Comparison of ENCODE assay signal across 1 cellular context in the genomic region with DNA sequence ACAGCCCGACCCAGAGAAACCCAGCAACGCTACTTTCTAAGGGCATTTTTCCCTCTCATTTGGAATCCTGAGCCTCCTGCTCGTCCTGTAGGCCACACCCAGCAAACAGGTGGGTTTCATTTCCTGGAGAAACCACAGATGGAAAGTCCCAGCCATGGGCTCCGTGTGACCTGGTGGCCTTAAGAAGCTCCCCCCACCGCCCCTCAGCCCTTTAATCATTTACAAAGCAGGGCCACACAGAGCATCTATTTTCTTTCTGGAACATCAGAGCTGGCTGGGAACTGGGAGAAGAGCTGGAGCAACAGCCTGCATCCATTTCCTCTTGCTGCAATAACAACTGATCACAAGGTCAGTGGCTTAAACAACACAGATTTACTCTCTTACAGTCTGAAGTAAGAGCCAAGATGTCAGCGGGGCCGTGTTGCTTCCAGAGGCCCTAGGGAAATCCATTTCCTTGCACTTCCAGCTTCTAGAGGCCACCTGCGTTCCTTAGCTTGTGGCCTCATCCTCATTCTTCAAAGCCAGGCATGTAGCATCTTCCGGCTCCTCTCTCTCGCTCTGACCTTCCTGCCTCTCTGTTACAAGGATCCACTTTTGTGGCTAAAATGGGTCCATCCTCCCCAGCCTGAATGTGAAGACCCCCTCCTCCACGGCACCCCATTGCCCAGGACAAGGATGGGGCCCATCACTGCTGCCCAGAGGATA.
TF ChIP-seq lines count a peak whose summit lies in the region.

No MANE protein-coding gene starts in this region.

TF ChIP-seq in GM12878, 131 proteins besides CTCF, POLR2A, EP300 and RAD21:
- TF ChIP-seq SIN3A (IDR thresholded peaks at IDR 0.05; ENCODE audit: low read depth, low read length) = no peak
- TF ChIP-seq, protein P1, sequence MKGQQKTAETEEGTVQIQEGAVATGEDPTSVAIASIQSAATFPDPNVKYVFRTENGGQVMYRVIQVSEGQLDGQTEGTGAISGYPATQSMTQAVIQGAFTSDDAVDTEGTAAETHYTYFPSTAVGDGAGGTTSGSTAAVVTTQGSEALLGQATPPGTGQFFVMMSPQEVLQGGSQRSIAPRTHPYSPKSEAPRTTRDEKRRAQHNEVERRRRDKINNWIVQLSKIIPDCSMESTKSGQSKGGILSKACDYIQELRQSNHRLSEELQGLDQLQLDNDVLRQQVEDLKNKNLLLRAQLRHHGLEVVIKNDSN (IDR thresholded peaks at IDR 0.05; ENCODE audit: borderline replicate concordance, extremely low read length, insufficient read depth, low read depth, low read length) = no peak
- peak; percentile 89 for TF ChIP-seq EED (IDR thresholded peaks at IDR 0.05; ENCODE audit: low read depth)
- peak; percentile 79; the same call in 1 of the 2 replicates for TF ChIP-seq TCF12 (IDR thresholded peaks at IDR 0.05; ENCODE audit: low read depth, low read length)
- TF ChIP-seq IKZF1 (conservative IDR thresholded peaks at IDR 0.05) = peak; percentile 91
- peak; percentile 78 for TF ChIP-seq DPF2 (IDR thresholded peaks at IDR 0.05)
- TF ChIP-seq NFIC (IDR thresholded peaks at IDR 0.05; ENCODE audit: low read depth, low read length) = 0 out of 2 replicates have a peak, but pooled peaks have one; percentile 28
- TF ChIP-seq, protein P2, sequence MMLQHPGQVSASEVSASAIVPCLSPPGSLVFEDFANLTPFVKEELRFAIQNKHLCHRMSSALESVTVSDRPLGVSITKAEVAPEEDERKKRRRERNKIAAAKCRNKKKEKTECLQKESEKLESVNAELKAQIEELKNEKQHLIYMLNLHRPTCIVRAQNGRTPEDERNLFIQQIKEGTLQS (IDR thresholded peaks at IDR 0.05; ENCODE audit: borderline replicate concordance, extremely low read depth, low read depth, low read length) = no peak
- no peak for TF ChIP-seq MEF2A (IDR thresholded peaks at IDR 0.05; ENCODE audit: insufficient read depth, low read depth, low read length)
- no peak for TF ChIP-seq TAF1 (IDR thresholded peaks at IDR 0.05; ENCODE audit: borderline replicate concordance, low read depth, low read length)
- TF ChIP-seq RELA (IDR thresholded peaks at IDR 0.05; ENCODE audit: borderline replicate concordance, partially characterized antibody) = peak; percentile 88
- TF ChIP-seq, protein P3, sequence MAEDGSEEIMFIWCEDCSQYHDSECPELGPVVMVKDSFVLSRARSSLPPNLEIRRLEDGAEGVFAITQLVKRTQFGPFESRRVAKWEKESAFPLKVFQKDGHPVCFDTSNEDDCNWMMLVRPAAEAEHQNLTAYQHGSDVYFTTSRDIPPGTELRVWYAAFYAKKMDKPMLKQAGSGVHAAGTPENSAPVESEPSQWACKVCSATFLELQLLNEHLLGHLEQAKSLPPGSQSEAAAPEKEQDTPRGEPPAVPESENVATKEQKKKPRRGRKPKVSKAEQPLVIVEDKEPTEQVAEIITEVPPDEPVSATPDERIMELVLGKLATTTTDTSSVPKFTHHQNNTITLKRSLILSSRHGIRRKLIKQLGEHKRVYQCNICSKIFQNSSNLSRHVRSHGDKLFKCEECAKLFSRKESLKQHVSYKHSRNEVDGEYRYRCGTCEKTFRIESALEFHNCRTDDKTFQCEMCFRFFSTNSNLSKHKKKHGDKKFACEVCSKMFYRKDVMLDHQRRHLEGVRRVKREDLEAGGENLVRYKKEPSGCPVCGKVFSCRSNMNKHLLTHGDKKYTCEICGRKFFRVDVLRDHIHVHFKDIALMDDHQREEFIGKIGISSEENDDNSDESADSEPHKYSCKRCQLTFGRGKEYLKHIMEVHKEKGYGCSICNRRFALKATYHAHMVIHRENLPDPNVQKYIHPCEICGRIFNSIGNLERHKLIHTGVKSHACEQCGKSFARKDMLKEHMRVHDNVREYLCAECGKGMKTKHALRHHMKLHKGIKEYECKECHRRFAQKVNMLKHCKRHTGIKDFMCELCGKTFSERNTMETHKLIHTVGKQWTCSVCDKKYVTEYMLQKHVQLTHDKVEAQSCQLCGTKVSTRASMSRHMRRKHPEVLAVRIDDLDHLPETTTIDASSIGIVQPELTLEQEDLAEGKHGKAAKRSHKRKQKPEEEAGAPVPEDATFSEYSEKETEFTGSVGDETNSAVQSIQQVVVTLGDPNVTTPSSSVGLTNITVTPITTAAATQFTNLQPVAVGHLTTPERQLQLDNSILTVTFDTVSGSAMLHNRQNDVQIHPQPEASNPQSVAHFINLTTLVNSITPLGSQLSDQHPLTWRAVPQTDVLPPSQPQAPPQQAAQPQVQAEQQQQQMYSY (CRISPR knock-in tag; IDR thresholded peaks at IDR 0.05) = no peak
- TF ChIP-seq ZNF384 (IDR thresholded peaks at IDR 0.05; ENCODE audit: borderline replicate concordance, low read depth, low read length) = no peak
- peak; percentile 75 to 78 for TF ChIP-seq IKZF2 (IDR thresholded peaks at IDR 0.05)
- TF ChIP-seq YY1 (IDR thresholded peaks at IDR 0.05; ENCODE audit: low read depth, low read length) = 0 out of 2 replicates have a peak, but pooled peaks have one; percentile 12
- TF ChIP-seq RUNX3 (IDR thresholded peaks at IDR 0.05; ENCODE audit: low read length) = peak; percentile 94
- TF ChIP-seq SMC3 (IDR thresholded peaks at IDR 0.05; ENCODE audit: borderline replicate concordance, low read length) = no peak
- TF ChIP-seq NFXL1 (IDR thresholded peaks at IDR 0.05; ENCODE audit: borderline replicate concordance) = no peak
- peak; percentile 58; the same call in 1 of the 2 replicates for TF ChIP-seq CBFB (IDR thresholded peaks at IDR 0.05; ENCODE audit: low read depth)
- TF ChIP-seq, protein P4, sequence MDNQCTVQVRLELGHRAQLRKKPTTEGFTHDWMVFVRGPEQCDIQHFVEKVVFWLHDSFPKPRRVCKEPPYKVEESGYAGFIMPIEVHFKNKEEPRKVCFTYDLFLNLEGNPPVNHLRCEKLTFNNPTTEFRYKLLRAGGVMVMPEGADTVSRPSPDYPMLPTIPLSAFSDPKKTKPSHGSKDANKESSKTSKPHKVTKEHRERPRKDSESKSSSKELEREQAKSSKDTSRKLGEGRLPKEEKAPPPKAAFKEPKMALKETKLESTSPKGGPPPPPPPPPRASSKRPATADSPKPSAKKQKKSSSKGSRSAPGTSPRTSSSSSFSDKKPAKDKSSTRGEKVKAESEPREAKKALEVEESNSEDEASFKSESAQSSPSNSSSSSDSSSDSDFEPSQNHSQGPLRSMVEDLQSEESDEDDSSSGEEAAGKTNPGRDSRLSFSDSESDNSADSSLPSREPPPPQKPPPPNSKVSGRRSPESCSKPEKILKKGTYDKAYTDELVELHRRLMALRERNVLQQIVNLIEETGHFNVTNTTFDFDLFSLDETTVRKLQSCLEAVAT (IDR thresholded peaks at IDR 0.05) = 0 out of 2 replicates have a peak, but pooled peaks have one; percentile 28
- no peak for TF ChIP-seq CBX3 (IDR thresholded peaks at IDR 0.05; ENCODE audit: borderline replicate concordance, low read depth)
- TF ChIP-seq NR2F1 (conservative IDR thresholded peaks at IDR 0.05) = peak; percentile 99
- TF ChIP-seq, protein P5, sequence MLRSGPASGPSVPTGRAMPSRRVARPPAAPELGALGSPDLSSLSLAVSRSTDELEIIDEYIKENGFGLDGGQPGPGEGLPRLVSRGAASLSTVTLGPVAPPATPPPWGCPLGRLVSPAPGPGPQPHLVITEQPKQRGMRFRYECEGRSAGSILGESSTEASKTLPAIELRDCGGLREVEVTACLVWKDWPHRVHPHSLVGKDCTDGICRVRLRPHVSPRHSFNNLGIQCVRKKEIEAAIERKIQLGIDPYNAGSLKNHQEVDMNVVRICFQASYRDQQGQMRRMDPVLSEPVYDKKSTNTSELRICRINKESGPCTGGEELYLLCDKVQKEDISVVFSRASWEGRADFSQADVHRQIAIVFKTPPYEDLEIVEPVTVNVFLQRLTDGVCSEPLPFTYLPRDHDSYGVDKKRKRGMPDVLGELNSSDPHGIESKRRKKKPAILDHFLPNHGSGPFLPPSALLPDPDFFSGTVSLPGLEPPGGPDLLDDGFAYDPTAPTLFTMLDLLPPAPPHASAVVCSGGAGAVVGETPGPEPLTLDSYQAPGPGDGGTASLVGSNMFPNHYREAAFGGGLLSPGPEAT (IDR thresholded peaks at IDR 0.05; ENCODE audit: low read depth) = peak; percentile 85
- TF ChIP-seq NR2C2 (IDR thresholded peaks at IDR 0.05; ENCODE audit: borderline replicate concordance, control insufficient read depth, insufficient read length, low read depth) = no peak
- TF ChIP-seq BCL11A (IDR thresholded peaks at IDR 0.05; ENCODE audit: low read depth, low read length) = peak; percentile 49; the same call in 1 of the 2 replicates
- TF ChIP-seq SUPT20H (IDR thresholded peaks at IDR 0.05; ENCODE audit: borderline replicate concordance, control insufficient read depth, low read depth, low read length) = no peak
- TF ChIP-seq GATAD2B (conservative IDR thresholded peaks at IDR 0.05; ENCODE audit: low read depth) = no peak
- no peak for TF ChIP-seq RCOR1 (conservative IDR thresholded peaks at IDR 0.05; ENCODE audit: low read depth, low read length)
- peak; percentile 70; the same call in 1 of the 2 replicates for TF ChIP-seq TCF3 (IDR thresholded peaks at IDR 0.05; ENCODE audit: borderline replicate concordance, insufficient read depth, low read depth, low read length)
